19 cellular contexts compared by ENCODE assay signal in genomic region chr1:242870944-242871343, GRCh38.
"Had no signal": no experiment of that assay in that cellular context is flagged by ENCODE, and none has a peak within 500 bp of the region (broad histone marks: within the 10 kb centered on the region; RNA-seq: fewer than 3 reads in every experiment).

No MANE protein-coding gene starts in this region.

- H3K9me3 ChIP-seq: ascending aorta, left ventricle myocardium inferior, thoracic aorta, upper lobe of left lung had no signal

- H3K27me3 ChIP-seq: ascending aorta, brain microvascular endothelial cell, hepatocyte, upper lobe of left lung had no signal

- H3K27ac ChIP-seq: ascending aorta, brain microvascular endothelial cell, hepatocyte, left ventricle myocardium inferior, thoracic aorta, upper lobe of left lung had no signal

- H3K79me2 ChIP-seq: hepatocyte had no signal

- H3K4me2 ChIP-seq: hepatocyte had no signal

- H3K36me3 ChIP-seq: ascending aorta, brain microvascular endothelial cell, left ventricle myocardium inferior, thoracic aorta, upper lobe of left lung had no signal

- DNase-seq: activated CD4-positive, alpha-beta T cell treated with anti-CD3 and anti-CD28 coated beads for 1 hour; activated CD4-positive, alpha-beta T cell treated with anti-CD3 and anti-CD28 coated beads, Interleukin-2, amount 50 U/mL, for 1 hour; activated CD8-positive, alpha-beta T cell treated with anti-CD3 and anti-CD28 coated beads, Interleukin-2, amount 10 ng/mL, durations not matched to agents 7 days and 5 days; activated gamma-delta T cell treated with Interleukin-2 at 50 U/mL for 16 hours; brain microvascular endothelial cell; effector memory CD8-positive, alpha-beta T cell; glutamatergic neuron; kidney glomerular epithelial cell; left ventricle myocardium inferior; midbrain; natural killer cell; stimulated activated CD4-positive, alpha-beta T cell treated with anti-CD3 and anti-CD28 coated beads, Interleukin-4, amount 100 ng/mL, for 24 hours; stimulated activated naive CD4-positive, alpha-beta T cell treated with Interleukin-2 at 50 U/mL for 16 hours; upper lobe of left lung had no signal

- H3K4me3 ChIP-seq: ascending aorta, hepatocyte, left ventricle myocardium inferior, thoracic aorta, upper lobe of left lung had no signal

- H3K4me1 ChIP-seq: ascending aorta, upper lobe of left lung had no signal

- ATAC-seq: activated CD8-positive, alpha-beta T cell treated with anti-CD3 and anti-CD28 coated beads, Interleukin-2, amount 10 ng/mL, durations not matched to agents 7 days and 5 days; activated naive CD4-positive, alpha-beta T cell treated with anti-CD3 and anti-CD28 coated beads, Interleukin-2, amount 50 U/mL, for 72 hours; effector memory CD8-positive, alpha-beta T cell; esophagus mucosa; natural killer cell had no signal

- H2AFZ ChIP-seq: hepatocyte had no signal
